Comparison of ENCODE assay signal across 8 cellular contexts in the genomic region with DNA sequence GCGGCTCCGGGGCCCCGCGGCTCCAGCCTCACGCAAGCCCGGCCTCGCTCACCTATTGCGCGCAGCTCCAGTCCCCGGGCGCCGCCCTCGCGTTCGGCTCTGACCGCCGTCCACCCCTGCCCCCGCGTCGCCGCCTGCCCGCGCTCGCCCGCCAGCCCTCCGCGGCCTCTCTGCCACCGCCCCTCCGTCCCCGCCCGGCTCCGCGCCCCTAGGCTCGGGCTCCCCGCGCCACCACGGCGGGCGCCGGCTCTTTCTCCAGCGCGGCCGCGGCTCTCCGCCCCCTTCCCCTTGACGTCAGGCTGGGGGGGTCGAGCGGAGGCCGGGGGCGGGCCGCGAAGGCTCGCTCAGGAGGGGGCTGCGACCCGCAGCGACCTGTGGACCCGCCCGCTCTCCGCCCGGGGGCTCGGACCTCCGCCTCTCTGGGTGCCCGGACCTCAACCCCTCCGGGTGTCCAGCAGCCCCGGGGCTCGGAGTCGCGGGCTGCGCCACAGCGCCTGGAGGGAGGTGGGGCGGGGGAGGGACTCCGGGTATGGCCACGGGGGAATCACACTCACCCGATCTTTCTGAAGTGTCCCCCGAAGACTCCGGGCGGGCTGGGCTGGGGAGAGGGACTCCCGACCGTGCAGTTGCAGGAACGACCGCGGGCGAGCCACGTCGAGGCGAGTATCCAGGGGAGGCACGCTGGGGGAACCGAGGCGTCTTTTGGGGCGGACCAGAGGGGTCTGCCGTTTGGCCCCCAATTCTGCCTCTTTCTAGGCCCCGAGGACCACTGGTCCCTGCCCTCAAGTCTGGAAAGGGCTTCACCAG. TPM values are rescaled to one million over a fixed set of nuclear protein-coding genes. Genes with fewer than 3 reads are reported as not detected.
DNase-seq lines count a peak whose midpoint lies in the region; ATAC-seq, FAIRE-seq and TF ChIP-seq lines count a peak whose summit lies in the region.

A gene with protein sequence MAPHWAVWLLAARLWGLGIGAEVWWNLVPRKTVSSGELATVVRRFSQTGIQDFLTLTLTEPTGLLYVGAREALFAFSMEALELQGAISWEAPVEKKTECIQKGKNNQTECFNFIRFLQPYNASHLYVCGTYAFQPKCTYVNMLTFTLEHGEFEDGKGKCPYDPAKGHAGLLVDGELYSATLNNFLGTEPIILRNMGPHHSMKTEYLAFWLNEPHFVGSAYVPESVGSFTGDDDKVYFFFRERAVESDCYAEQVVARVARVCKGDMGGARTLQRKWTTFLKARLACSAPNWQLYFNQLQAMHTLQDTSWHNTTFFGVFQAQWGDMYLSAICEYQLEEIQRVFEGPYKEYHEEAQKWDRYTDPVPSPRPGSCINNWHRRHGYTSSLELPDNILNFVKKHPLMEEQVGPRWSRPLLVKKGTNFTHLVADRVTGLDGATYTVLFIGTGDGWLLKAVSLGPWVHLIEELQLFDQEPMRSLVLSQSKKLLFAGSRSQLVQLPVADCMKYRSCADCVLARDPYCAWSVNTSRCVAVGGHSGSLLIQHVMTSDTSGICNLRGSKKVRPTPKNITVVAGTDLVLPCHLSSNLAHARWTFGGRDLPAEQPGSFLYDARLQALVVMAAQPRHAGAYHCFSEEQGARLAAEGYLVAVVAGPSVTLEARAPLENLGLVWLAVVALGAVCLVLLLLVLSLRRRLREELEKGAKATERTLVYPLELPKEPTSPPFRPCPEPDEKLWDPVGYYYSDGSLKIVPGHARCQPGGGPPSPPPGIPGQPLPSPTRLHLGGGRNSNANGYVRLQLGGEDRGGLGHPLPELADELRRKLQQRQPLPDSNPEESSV (minus strand): TSS at position 257 of the 807 bp plus-strand sequence. CDS start 2,194 bp downstream, outside the sequence.

- peak within 1 kb of the TSS; percentile 100 for H2AK9ac ChIP-seq in IMR-90 (replicated peaks; ENCODE audit: low read depth, low read length, poor library complexity)

- H3K9ac ChIP-seq in IMR-90 (ENCODE audit: low read depth, low read length), result peak within 1 kb of the TSS; percentile 94
- H3K9ac ChIP-seq in HepG2 (ENCODE audit: insufficient read depth, low read depth, low read length), result peak within 1 kb of the TSS; percentile 98

- dilution Hi-C loops in IMR-90 (cut with HindIII; ENCODE audit: low sequenced_read_pairs, unreplicated experiment), result no loop called here

- peak within 1 kb of the TSS; percentile 84 for H4K91ac ChIP-seq in IMR-90 (ENCODE audit: insufficient read depth, low read depth, low read length)

- TF ChIP-seq RAD21 in IMR-90 (IDR thresholded peaks at IDR 0.05; ENCODE audit: low read length) (no peak), HepG2 (CRISPR knock-in tag; IDR thresholded peaks at IDR 0.05) (no peak)

- no peaks in the 10 kb centered on the region for H3K36me3 Mint-ChIP-seq in activated B cell treated with CpG ODN at 0.5 μM for 24 hours (ENCODE audit: low read depth)
- H3K36me3 Mint-ChIP-seq in dendritic cell treated with granulocyte-macrophage colony-stimulating factor and Interleukin-4, amounts not matched to agents 40 ng/mL and 50 ng/mL, for 4 days (ENCODE audit: low read depth), result no peaks in the 10 kb centered on the region

- peak within 1 kb of the TSS; percentile 78 for H3K4me3 Mint-ChIP-seq in activated B cell treated with CpG ODN at 0.5 μM for 24 hours
- H3K4me3 Mint-ChIP-seq in dendritic cell treated with granulocyte-macrophage colony-stimulating factor and Interleukin-4, amounts not matched to agents 40 ng/mL and 50 ng/mL, for 4 days, result peak within 1 kb of the TSS; percentile 37

- H3K56ac ChIP-seq in IMR-90 (ENCODE audit: extremely low read depth, insufficient read depth, low read length), result no peak within 1 kb of the TSS

- H3K4me1 Mint-ChIP-seq in activated B cell treated with CpG ODN at 0.5 μM for 24 hours, result peaks cover 40% of the 10 kb centered on the region
- H3K4me1 Mint-ChIP-seq in dendritic cell treated with granulocyte-macrophage colony-stimulating factor and Interleukin-4, amounts not matched to agents 40 ng/mL and 50 ng/mL, for 4 days (ENCODE audit: low read depth), result peaks cover 61% of the 10 kb centered on the region

- H2AK5ac ChIP-seq in IMR-90 (ENCODE audit: low read depth, low read length), result peak within 1 kb of the TSS; percentile 70; the same call in 1 of the 2 replicates

- H4K20me1 ChIP-seq in IMR-90 (ENCODE audit: insufficient read depth, low read length) (peaks cover 30% of the 10 kb centered on the region), HepG2 (ENCODE audit: insufficient read depth, low read length) (no peaks in the 10 kb centered on the region)

- peak; percentile 75 for DNase-seq in D341Med (ENCODE audit: low spot score)
- no peak for DNase-seq in IMR-90
- peak; percentile 56 for DNase-seq in activated B cell treated with CpG ODN at 0.5 μM for 24 hours
- DNase-seq in HepG2 (ENCODE audit: low spot score), result no peak
- peak; percentile 56 for DNase-seq in stimulated activated CD8-positive, alpha-beta memory T cell treated with anti-CD3 and anti-CD28 coated beads, Interleukin-12 subunit alpha, Interleukin-12 subunit beta, amount 100 ng/mL, for 4 hours (ENCODE audit: low read depth)
- no peak for DNase-seq in HT-29 (ENCODE audit: low spot score)

- ATAC-seq in IMR-90 (ENCODE audit: low read depth), result peak; percentile 41
- peak; percentile 12 for ATAC-seq in activated B cell treated with CpG ODN at 0.5 μM for 24 hours (ENCODE audit: low read depth)
- ATAC-seq in HepG2, result peak; percentile 42
- no peak for ATAC-seq in HG02759 (IDR thresholded peaks at IDR 0.05; ENCODE audit: unreplicated experiment)

- H3K79me2 ChIP-seq in HepG2 (ENCODE audit: insufficient read depth, low read length), result peaks cover 23% of the 10 kb centered on the region

- no peak within 1 kb of the TSS for H3K23ac ChIP-seq in IMR-90 (ENCODE audit: low read depth, low read length)

- intact Hi-C loops in IMR-90 (cut with micrococcal nuclease) (loop anchor here (1.0 kb wide), 1 partner anchor 81 kb away; no protein-coding TSS in a partner anchor), activated B cell treated with CpG ODN at 0.5 μM for 24 hours (cut with micrococcal nuclease) (loop anchor here (1.0 to 5.0 kb wide), 3 partner anchors 31 to 242 kb away; partner anchors contain the start of gene ANKRD36), HepG2 (cut with micrococcal nuclease; ENCODE audit: unreplicated experiment) (loop anchor here (1.0 kb wide), 1 partner anchor 12 kb away; the partner anchor contains the start of gene ANKRD39)
- intact Hi-C loops in dendritic cell treated with granulocyte-macrophage colony-stimulating factor and Interleukin-4, amounts not matched to agents 40 ng/mL and 50 ng/mL, for 4 days (cut with micrococcal nuclease), result no loop called here

- peak within 1 kb of the TSS; percentile 18 for H3K27ac Mint-ChIP-seq in activated B cell treated with CpG ODN at 0.5 μM for 24 hours
- no peak within 1 kb of the TSS for H3K27ac Mint-ChIP-seq in dendritic cell treated with granulocyte-macrophage colony-stimulating factor and Interleukin-4, amounts not matched to agents 40 ng/mL and 50 ng/mL, for 4 days

- in situ Hi-C loops in IMR-90 (cut with MboI; ENCODE audit: low sequenced_read_pairs), result loop anchor here (25.0 kb wide), 1 partner anchor 242 kb away; the partner anchor contains the start of gene ANKRD36
- in situ Hi-C loops in HepG2 (cut with HindIII; ENCODE audit: extremely low pct_ligation_motif_present, low pct_unique_long_range_greater_than_20kb), result no loop called here

- POLR2A ChIA-PET in IMR-90 (lab: Charles Lee; ENCODE audit: unreplicated experiment), result no interaction called here
- POLR2A ChIA-PET in activated B cell treated with CpG ODN at 0.5 μM for 24 hours (lab: Charles Lee), result interaction anchor here (2.4 kb wide), 1 partner anchor 12 kb away, joined by 15 read pairs; the partner anchor contains the start of gene ANKRD39
- POLR2A ChIA-PET in HepG2 (lab: Yijun Ruan, JAX), result interaction anchor here (1.3 to 5.9 kb wide), 4 partner anchors 8 to 53 kb away, joined by 3 to 152 read pairs (median 15); partner anchors contain the start of gene ANKRD39

- FAIRE-seq in HepG2 (lab: Jason Lieb, UNC), result no peak

- no peak for TF ChIP-seq EP300 in HepG2 (IDR thresholded peaks at IDR 0.05; ENCODE audit: low read depth in 2 of 2, low read length in 2 of 2)
- no peak for TF ChIP-seq EP300 in HepG2 (CRISPR knock-in tag; IDR thresholded peaks at IDR 0.05; ENCODE audit: borderline replicate concordance)

- H3K27ac ChIP-seq in IMR-90 (ENCODE audit: insufficient read depth, low read length), result peak within 1 kb of the TSS; percentile 88
- peak within 1 kb of the TSS; percentile 96 for H3K27ac ChIP-seq in HepG2 (ENCODE audit: extremely low read length, insufficient read depth, low read length)

- TF ChIP-seq CTCF in IMR-90 (conservative IDR thresholded peaks at IDR 0.05; ENCODE audit: low read depth, low read length) (no peak), activated B cell treated with CpG ODN at 0.5 μM for 24 hours (IDR thresholded peaks at IDR 0.05) (no peak), HepG2 (CRISPR knock-in tag; IDR thresholded peaks at IDR 0.05) (peak; percentile 29; the same call in 1 of the 2 replicates)

- peak within 1 kb of the TSS; percentile 52 to 76; a peak in 2 of 4 replicates for H4K8ac ChIP-seq in IMR-90 (ENCODE audit: low read depth in 2 of 2, low read length in 2 of 2)

- H3K27me3 Mint-ChIP-seq in activated B cell treated with CpG ODN at 0.5 μM for 24 hours, result peaks cover 26% of the 10 kb centered on the region
- peaks cover 84% of the 10 kb centered on the region for H3K27me3 Mint-ChIP-seq in dendritic cell treated with granulocyte-macrophage colony-stimulating factor and Interleukin-4, amounts not matched to agents 40 ng/mL and 50 ng/mL, for 4 days

- BruUV-seq in IMR-90 (replicated peaks; lab: Mats Ljungman, UMichigan) (no TSS peak), HepG2 (replicated peaks; lab: Mats Ljungman, UMichigan) (no TSS peak)

- CTCF ChIA-PET in IMR-90 (lab: Yijun Ruan, JAX) (no interaction called here), activated B cell treated with CpG ODN at 0.5 μM for 24 hours (lab: Charles Lee) (interaction anchor here (5.6 kb wide), 1 partner anchor 12 kb away, joined by 33 read pairs; the partner anchor contains the start of gene ANKRD39), HepG2 (lab: Yijun Ruan, JAX; ENCODE audit: low intra/inter-chr PET ratio, low total read pairs) (interaction anchor here (2.0 kb wide), 1 partner anchor 12 kb away, joined by 17 read pairs; the partner anchor contains the start of gene ANKRD39)

- H3K4me3 ChIP-seq in IMR-90 (ENCODE audit: insufficient read depth, low read depth, low read length) (peak within 1 kb of the TSS; percentile 87), HepG2 (replicated peaks in 1 of 3; ENCODE audit: insufficient read depth in 1 of 3, low read depth in 2 of 3, low read length in 3 of 3) (peak within 1 kb of the TSS; percentile 81 to 100 (median 93))

- H2AFZ ChIP-seq in IMR-90 (replicated peaks; ENCODE audit: low read length, poor library complexity), result peak within 1 kb of the TSS; percentile 98
- H2AFZ ChIP-seq in HepG2 (ENCODE audit: low read length), result no peak within 1 kb of the TSS

- H3K4ac ChIP-seq in IMR-90 (ENCODE audit: low read depth, low read length), result peak within 1 kb of the TSS; percentile 94

- peak within 1 kb of the TSS; percentile 89 for H2BK5ac ChIP-seq in IMR-90 (ENCODE audit: low read depth, low read length, poor library complexity, severe bottlenecking)

- peaks cover 22% of the 10 kb centered on the region for H3K36me3 ChIP-seq in IMR-90 (ENCODE audit: control insufficient read depth, insufficient read depth, low read length)
- peaks cover 19 to 23% of the 10 kb centered on the region in 2 experiments for H3K36me3 ChIP-seq in HepG2 (replicated peaks in 1 of 2; ENCODE audit: control insufficient read depth in 1 of 2, insufficient read depth in 2 of 2, low read length in 2 of 2)

- H3K4me2 ChIP-seq in IMR-90 (ENCODE audit: low read depth, low read length), result peak within 1 kb of the TSS; percentile 52
- peak within 1 kb of the TSS; percentile 92 for H3K4me2 ChIP-seq in HepG2 (ENCODE audit: low read depth, low read length)

- H2BK15ac ChIP-seq in IMR-90 (ENCODE audit: low read depth, low read length), result no peak within 1 kb of the TSS

- no peaks in the 10 kb centered on the region; the same call in 1 of the 2 replicates for H3K9me1 ChIP-seq in IMR-90 (ENCODE audit: insufficient read depth, low read length)

- H3K4me1 ChIP-seq in IMR-90 (ENCODE audit: control insufficient read depth, insufficient read depth, low read length) (peaks cover 7% of the 10 kb centered on the region; the same call in 1 of the 2 replicates), HepG2 (ENCODE audit: insufficient read depth, low read length) (peaks cover 35% of the 10 kb centered on the region)

- H3K9me3 ChIP-seq in IMR-90 (ENCODE audit: control insufficient read depth, insufficient read depth, low read length) (no peaks in the 10 kb centered on the region), HepG2 (ENCODE audit: low read length) (no peaks in the 10 kb centered on the region)

- 3% methylated on average over 41 of the region's 92 CpGs; no CpG with 5 or more reads in 1 of the 2 experiments for WGBS in IMR-90 (ENCODE audit: extremely low coverage in 2 of 2, insufficient read length in 1 of 2), 2 experiments
- WGBS in HepG2 (ENCODE audit: low lambda C conversion rate), result 4% methylated on average over 36 of the region's 92 CpGs

- peak within 1 kb of the TSS; percentile 53; the same call in 1 of the 2 replicates for H3K18ac ChIP-seq in IMR-90 (ENCODE audit: low read depth, low read length)

- H3K14ac ChIP-seq in IMR-90 (replicated peaks; ENCODE audit: low read depth, low read length), result peak within 1 kb of the TSS; percentile 88; the same call in 1 of the 2 replicates

- no peaks in the 10 kb centered on the region for H3K27me3 ChIP-seq in IMR-90 (ENCODE audit: control insufficient read depth, insufficient read depth, low read length)
- peaks cover 7 to 35% of the 10 kb centered on the region in 2 experiments for H3K27me3 ChIP-seq in HepG2 (ENCODE audit: control insufficient read depth in 1 of 2, insufficient read depth in 2 of 2, low read length in 2 of 2)

- peaks cover 5 to 34% of the 10 kb centered on the region in 2 experiments for H3K79me1 ChIP-seq in IMR-90 (ENCODE audit: low read depth in 1 of 2, low read length in 2 of 2)

- peak within 1 kb of the TSS; percentile 1; the same call in 1 of the 2 replicates for H4K5ac ChIP-seq in IMR-90 (ENCODE audit: low read depth, low read length)

- no peak within 1 kb of the TSS for H2BK20ac ChIP-seq in IMR-90 (ENCODE audit: low read depth, low read length)

- no peaks in the 10 kb centered on the region for H3K9me3 Mint-ChIP-seq in activated B cell treated with CpG ODN at 0.5 μM for 24 hours
- H3K9me3 Mint-ChIP-seq in dendritic cell treated with granulocyte-macrophage colony-stimulating factor and Interleukin-4, amounts not matched to agents 40 ng/mL and 50 ng/mL, for 4 days, result no peaks in the 10 kb centered on the region

- TF ChIP-seq POLR2A in IMR-90 (IDR thresholded peaks at IDR 0.05; ENCODE audit: low read depth, low read length) (peak; percentile 40), HepG2 (IDR thresholded peaks at IDR 0.05; ENCODE audit: insufficient read depth in 1 of 2, low read depth in 2 of 2, low read length in 2 of 2) (no peak)

- peak within 1 kb of the TSS; percentile 46; the same call in 1 of the 2 replicates for H2BK120ac ChIP-seq in IMR-90 (ENCODE audit: low read depth, low read length)

RNA-seq across cellular contexts. Expression of the gene that starts here (rescaled TPM):
- 13.3 and 15.8 TPM in 2 replicates for total RNA-seq in IMR-90 (2012; rRNA removed)
- 24.3 and 25.5 TPM in 2 replicates for polyA plus RNA-seq in IMR-90 (2012; rRNA removed)
- polyA plus RNA-seq in IMR-90 (2012; cell fraction: cytosol; rRNA removed), result 15.1 and 22.2 TPM in 2 replicates
- polyA plus RNA-seq in IMR-90 (2012; cell fraction: nucleus; rRNA removed; ENCODE audit: low replicate concordance), result 38.1 and 86.4 TPM in 2 replicates
- 0.34 and 0.55 TPM in 2 replicates for total RNA-seq in activated B cell treated with CpG ODN at 0.5 μM for 24 hours
- total RNA-seq in HepG2 (2016; rRNA removed; fragmentation: Illumina TruSeq; extraction: Trizol), result 11.3 and 25.9 TPM in 2 replicates
- total RNA-seq in HepG2 (2016; cell fraction: cytosol; rRNA removed; fragmentation: Illumina TruSeq; extraction: Trizol; ENCODE audit: low read depth), result 3.5 and 4.2 TPM in 2 replicates
- total RNA-seq in HepG2 (2016; cell fraction: insoluble cytoplasmic fraction; rRNA removed; fragmentation: Illumina TruSeq; extraction: Trizol), result 8.4 and 25.7 TPM in 2 replicates
- 10.9 and 11.4 TPM in 2 replicates for total RNA-seq in HepG2 (2016; cell fraction: membrane; rRNA removed; fragmentation: Illumina TruSeq; extraction: Trizol)
- 22.1 and 28.3 TPM in 2 replicates for total RNA-seq in HepG2 (2016; cell fraction: nucleus; rRNA removed; fragmentation: Illumina TruSeq; extraction: Trizol)
- polyA plus RNA-seq in HepG2 (2011; rRNA removed), result 46.6 and 69.2 TPM in 2 replicates
- polyA plus RNA-seq in HepG2 (2011; cell fraction: cytosol; rRNA removed), result 33.4 and 47.8 TPM in 2 replicates
- 135 and 157 TPM in 2 replicates for polyA plus RNA-seq in HepG2 (2011; cell fraction: nucleus; rRNA removed)
- 27.3 and 39.4 TPM in 2 replicates for polyA plus RNA-seq in HepG2 (2012)
- 1.0 and 1.2 TPM in 2 replicates for polyA plus RNA-seq in HepG2 (2016; cell fraction: cytosol; fragmentation: Illumina TruSeq; extraction: Trizol; ENCODE audit: low read depth)
- 6.0 and 8.4 TPM in 2 replicates for polyA plus RNA-seq in HepG2 (2016; cell fraction: insoluble cytoplasmic fraction; fragmentation: Illumina TruSeq; extraction: Trizol; ENCODE audit: low read depth)
- 3.1 and 3.2 TPM in 2 replicates for polyA plus RNA-seq in HepG2 (2016; cell fraction: membrane; fragmentation: Illumina TruSeq; extraction: Trizol; ENCODE audit: low read depth)
- polyA plus RNA-seq in HepG2 (2016; cell fraction: nucleus; fragmentation: Illumina TruSeq; extraction: Trizol; ENCODE audit: insufficient read depth, low read depth), result 51.6 and 60.2 TPM in 2 replicates
- polyA minus RNA-seq in HepG2 (2011; rRNA and poly(A)+ RNA removed; ENCODE audit: low replicate concordance), result 29.1 and 175 TPM in 2 replicates
- polyA minus RNA-seq in HepG2 (2011; cell fraction: cytosol; rRNA and poly(A)+ RNA removed), result 41.8 and 45.0 TPM in 2 replicates
- polyA minus RNA-seq in HepG2 (2011; cell fraction: nucleus; rRNA and poly(A)+ RNA removed), result 25.8 and 31.7 TPM in 2 replicates
- 8.6 and 8.8 TPM in 2 replicates for total RNA-seq in HT-29 (2014; rRNA removed; shearing (Covaris generic))

Comparison
In these comparisons a context has a peak if more than half of its experiments do, and no peak if none do; other contexts are left out.
1. Peak in DNase-seq and ATAC-seq in activated B cell treated with CpG ODN at 0.5 μM for 24 hours; RNA of the gene not detected or under 1 TPM.
2. DNase-seq: peak in D341Med (single experiment) and stimulated activated CD8-positive, alpha-beta memory T cell treated with anti-CD3 and anti-CD28 coated beads, Interleukin-12 subunit alpha, Interleukin-12 subunit beta, amount 100 ng/mL, for 4 hours (single experiment); none in IMR-90 (single experiment), HepG2 (single experiment) and HT-29 (single experiment).